ENCODE assay signal across 16 cellular contexts in genomic region chr5:10977011-10977410, GRCh38.
"Had no signal": no experiment of that assay in that cellular context is flagged by ENCODE, and none has a peak within 500 bp of the region (broad histone marks: within the 10 kb centered on the region; RNA-seq: fewer than 3 reads in every experiment).

No MANE protein-coding gene starts in this region.

- ATAC-seq: effector memory CD8-positive, alpha-beta T cell; gastroesophageal sphincter; left ventricle myocardium superior; naive thymus-derived CD4-positive, alpha-beta T cell had no signal

- H3K36me3 ChIP-seq: esophagus squamous epithelium, gastroesophageal sphincter, sigmoid colon, suprapubic skin, thyroid gland had no signal

- DNase-seq: effector memory CD8-positive, alpha-beta T cell; esophagus squamous epithelium; foreskin fibroblast; glutamatergic neuron; left ventricle myocardium superior; mammary epithelial cell; naive thymus-derived CD4-positive, alpha-beta T cell; nephron progenitor cell; sigmoid colon; stimulated activated CD4-positive, alpha-beta T cell treated with anti-CD3 and anti-CD28 coated beads, Interleukin-2, amount 100 ng/mL, for 24 hours; stimulated activated naive CD4-positive, alpha-beta T cell treated with Interleukin-2 at 50 U/mL for 16 hours; thyroid gland had no signal

- H3K9me3 ChIP-seq: esophagus squamous epithelium, gastroesophageal sphincter, sigmoid colon, suprapubic skin, thyroid gland had no signal

- H3K27me3 ChIP-seq: sigmoid colon, suprapubic skin, thyroid gland had no signal

- H3K4me1 ChIP-seq: esophagus squamous epithelium, gastroesophageal sphincter, parathyroid adenoma, sigmoid colon, suprapubic skin, thyroid gland had no signal

- H3K27ac ChIP-seq: esophagus squamous epithelium, gastroesophageal sphincter, parathyroid adenoma, sigmoid colon, skin epidermis, suprapubic skin, thyroid gland had no signal

- H3K4me3 ChIP-seq: esophagus squamous epithelium, gastroesophageal sphincter, sigmoid colon, skin epidermis, suprapubic skin, thyroid gland had no signal
